In the genomic region with DNA sequence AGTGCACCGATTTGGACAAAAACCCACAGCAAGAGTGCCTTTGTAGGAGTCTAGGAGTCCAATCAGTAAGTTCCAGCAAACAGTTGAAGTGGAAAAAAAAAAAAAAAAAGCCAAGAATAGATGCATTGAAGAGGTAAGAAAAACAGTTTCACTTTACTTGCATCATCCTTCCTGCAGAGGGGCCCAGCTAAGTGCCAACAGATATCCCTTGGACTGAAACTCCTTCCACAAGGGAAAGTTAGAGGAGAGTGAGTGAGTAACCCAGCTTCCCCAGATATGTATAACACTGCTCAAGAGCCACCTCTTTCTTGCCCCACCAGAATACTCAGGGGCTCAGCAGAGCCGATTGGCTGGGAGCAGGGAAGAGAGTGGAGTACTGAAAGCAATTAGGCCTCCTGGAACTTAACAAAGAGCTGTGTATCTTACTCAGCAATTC, we compare ENCODE assay signal across 15 cellular contexts.
DNase-seq lines count a peak whose midpoint lies in the region; ATAC-seq and TF ChIP-seq lines count a peak whose summit lies in the region.
"Had no signal": no experiment of that assay in that cellular context is flagged by ENCODE, and none has a peak within 500 bp of the region (broad histone marks: within the 10 kb centered on the region; RNA-seq: fewer than 3 reads in every experiment).

No MANE protein-coding gene starts in this region.

- intact Hi-C loops in left ventricle myocardium inferior (cut with micrococcal nuclease) (no loop called here), colonic mucosa (cut with DNase I) (no loop called here)

- ATAC-seq in GM21381 (IDR thresholded peaks at IDR 0.05; ENCODE audit: unreplicated experiment) = no peak
- ATAC-seq: HepG2 had no signal

- H3K4me3 ChIP-seq in adipocyte (ENCODE audit: low read length) = no peak overlapping the region
- H3K4me3 ChIP-seq in left ventricle myocardium inferior = no peak overlapping the region
- no peak overlapping the region for H3K4me3 ChIP-seq in colonic mucosa
- H3K4me3 ChIP-seq in tibial nerve = no peak overlapping the region
- H3K4me3 ChIP-seq: upper lobe of left lung had no signal

- no peaks in the 10 kb centered on the region for H3K9me3 ChIP-seq in adipocyte (ENCODE audit: control insufficient read depth, low read length)
- H3K9me3 ChIP-seq in left ventricle myocardium inferior (replicated peaks) = no peaks in the 10 kb centered on the region
- H3K9me3 ChIP-seq in colonic mucosa = no peaks in the 10 kb centered on the region
- H3K9me3 ChIP-seq in tibial nerve = no peaks in the 10 kb centered on the region
- H3K9me3 ChIP-seq: SK-N-SH, upper lobe of left lung had no signal

- no peak overlapping the region for H3K9ac ChIP-seq in adipocyte (ENCODE audit: low read length)
- no peak overlapping the region for H3K9ac ChIP-seq in colonic mucosa (ENCODE audit: low read depth in 2 of 2, low read length in 2 of 2)
- H3K9ac ChIP-seq: SK-N-SH had no signal

- TF ChIP-seq EP300 in tibial nerve (IDR thresholded peaks at IDR 0.05) = no peak

- H3K27ac ChIP-seq in left ventricle myocardium inferior (replicated peaks) (no peak overlapping the region), colonic mucosa (no peak overlapping the region), tibial nerve (no peak overlapping the region)
- H3K27ac ChIP-seq: upper lobe of left lung had no signal

- WGBS in tibial nerve, 2 donors = 56 to 62% methylated on average over 2 of the region's 2 CpGs

- no peak for TF ChIP-seq POLR2A in tibial nerve (IDR thresholded peaks at IDR 0.05)

- H3K4me1 ChIP-seq in adipocyte (ENCODE audit: control insufficient read depth, insufficient read depth, low read length) (no peaks in the 10 kb centered on the region), left ventricle myocardium inferior (no peaks in the 10 kb centered on the region), colonic mucosa (no peaks in the 10 kb centered on the region), tibial nerve (no peaks in the 10 kb centered on the region)
- H3K4me1 ChIP-seq: upper lobe of left lung had no signal

- no peak for TF ChIP-seq CTCF in left ventricle myocardium inferior (IDR thresholded peaks at IDR 0.05; ENCODE audit: borderline replicate concordance)
- TF ChIP-seq CTCF in colonic mucosa (IDR thresholded peaks at IDR 0.05) = no peak
- no peak for TF ChIP-seq CTCF in tibial nerve (IDR thresholded peaks at IDR 0.05)

- H3K27me3 ChIP-seq in adipocyte (replicated peaks; ENCODE audit: control insufficient read depth, insufficient read depth, low read length) (no peaks in the 10 kb centered on the region), left ventricle myocardium inferior (ENCODE audit: low read depth) (no peaks in the 10 kb centered on the region), colonic mucosa (no peaks in the 10 kb centered on the region), tibial nerve (no peaks in the 10 kb centered on the region)
- H3K27me3 ChIP-seq: upper lobe of left lung had no signal

- DNase-seq in A172 (ENCODE audit: low spot score) (peak; percentile 2), HS-5 (ENCODE audit: low read depth) (peak; percentile 29), adipocyte (ENCODE audit: low read depth) (peak; percentile 5), iPS-NIHi7 (ENCODE audit: extremely low spot score) (peak; percentile 13), left ventricle myocardium inferior (no peak), colonic mucosa (no peak), tibial nerve (ENCODE audit: low spot score in 2 of 2) (no peak)
- DNase-seq: DMS 273 treated with DMSO at 0.1 percent for 48 hours; effector memory CD4-positive, alpha-beta T cell; glutamatergic neuron; NCI-H187 treated with DMSO at 0.1 percent for 48 hours; SK-N-SH; upper lobe of left lung had no signal

- H3K36me3 ChIP-seq in adipocyte (ENCODE audit: control insufficient read depth, insufficient read depth, low read length, severe bottlenecking) (no peaks in the 10 kb centered on the region), left ventricle myocardium inferior (no peaks in the 10 kb centered on the region), colonic mucosa (no peaks in the 10 kb centered on the region), tibial nerve (no peaks in the 10 kb centered on the region)
- H3K36me3 ChIP-seq: upper lobe of left lung had no signal

Comparison
In these comparisons a context has a peak if more than half of its experiments do, and no peak if none do; other contexts are left out.
1. DNase-seq: peak in A172 (single experiment), HS-5 (single experiment), adipocyte (single experiment) and iPS-NIHi7 (single experiment); none in left ventricle myocardium inferior (single experiment), colonic mucosa (single experiment) and tibial nerve (0 of 2).